ENCODE assay signal across 14 cellular contexts in the genomic region with DNA sequence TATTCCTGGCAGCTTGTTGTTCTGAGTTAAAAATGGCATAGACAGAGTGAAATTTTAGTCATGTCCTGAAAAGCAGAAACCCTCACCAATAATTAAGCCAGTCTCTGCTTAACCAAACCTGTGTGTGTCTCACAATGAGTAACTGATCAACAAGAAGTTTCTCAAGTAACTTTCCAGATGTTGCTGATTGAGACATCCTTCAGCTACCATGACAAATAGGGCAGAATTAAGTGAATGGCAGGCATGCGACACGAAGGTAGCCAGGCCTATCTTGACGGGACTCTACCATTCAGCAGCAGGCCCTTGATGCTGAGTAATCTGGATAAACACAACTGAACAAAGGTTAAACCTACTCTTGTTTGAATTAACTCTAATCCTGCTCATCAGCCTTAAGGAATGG.
DNase-seq lines count a peak whose midpoint lies in the region; ATAC-seq and TF ChIP-seq lines count a peak whose summit lies in the region.
"Had no signal": no experiment of that assay in that cellular context is flagged by ENCODE, and none has a peak within 500 bp of the region (broad histone marks: within the 10 kb centered on the region; RNA-seq: fewer than 3 reads in every experiment).

No MANE protein-coding gene starts in this region.

- ATAC-seq in GM19324 (IDR thresholded peaks at IDR 0.05; ENCODE audit: low FRiP score, unreplicated experiment), result peak; percentile 67
- peak; percentile 88 for ATAC-seq in HG02943 (IDR thresholded peaks at IDR 0.05; ENCODE audit: low read depth, unreplicated experiment)
- ATAC-seq in mucosa of descending colon, result peak; percentile 73
- ATAC-seq in sciatic nerve, result no peak
- ATAC-seq: T-cell had no signal

- H3K9me3 ChIP-seq in mucosa of descending colon, result no peaks in the 10 kb centered on the region

- H3K4me1 ChIP-seq in mucosa of descending colon (ENCODE audit: low read depth), result no peaks in the 10 kb centered on the region

- peak; percentile 13 for DNase-seq in HT-29 (ENCODE audit: low spot score)
- no peak for DNase-seq in mucosa of descending colon
- no peak for DNase-seq in sciatic nerve (ENCODE audit: low spot score)
- no peak for DNase-seq in stimulated activated naive CD4-positive, alpha-beta T cell (lab: John Stamatoyannopoulos, UW)
- no peak for DNase-seq in NOMO-1 (lab: John Stamatoyannopoulos, UW; ENCODE audit: unreplicated experiment in 2 of 2)
- DNase-seq in T-helper 2 cell treated with Interferon-gamma antibody and Interleukin-4, amounts not matched to agents 5 μg/mL and 100 μg/mL, for 36 hours (ENCODE audit: low spot score), result no peak
- DNase-seq: Calu3; effector CD4-positive, alpha-beta T cell; hippocampal formation; NCI-H526 treated with DMSO at 0.1 percent for 48 hours; T-cell had no signal

- H3K27ac Mint-ChIP-seq in T-helper 2 cell treated with Interferon-gamma antibody and Interleukin-4, amounts not matched to agents 5 μg/mL and 100 μg/mL, for 36 hours, result no peak overlapping the region
- H3K27ac Mint-ChIP-seq: T-cell had no signal

- H3K4me3 ChIP-seq in mucosa of descending colon, result no peak overlapping the region
- H3K4me3 ChIP-seq: skin epidermis had no signal

- H3K4me3 Mint-ChIP-seq in T-helper 2 cell treated with Interferon-gamma antibody and Interleukin-4, amounts not matched to agents 5 μg/mL and 100 μg/mL, for 36 hours, result no peak overlapping the region
- H3K4me3 Mint-ChIP-seq: T-cell had no signal

- H3K27me3 Mint-ChIP-seq in T-helper 2 cell treated with Interferon-gamma antibody and Interleukin-4, amounts not matched to agents 5 μg/mL and 100 μg/mL, for 36 hours (ENCODE audit: low read depth), result no peaks in the 10 kb centered on the region
- H3K27me3 Mint-ChIP-seq: T-cell had no signal

- H3K36me3 ChIP-seq in mucosa of descending colon (ENCODE audit: low read depth), result no peaks in the 10 kb centered on the region

- H3K36me3 Mint-ChIP-seq in T-helper 2 cell treated with Interferon-gamma antibody and Interleukin-4, amounts not matched to agents 5 μg/mL and 100 μg/mL, for 36 hours (ENCODE audit: low read depth), result no peaks in the 10 kb centered on the region
- H3K36me3 Mint-ChIP-seq: T-cell had no signal

- H3K9me3 Mint-ChIP-seq in T-helper 2 cell treated with Interferon-gamma antibody and Interleukin-4, amounts not matched to agents 5 μg/mL and 100 μg/mL, for 36 hours, result no peaks in the 10 kb centered on the region

- intact Hi-C loops in mucosa of descending colon (cut with DNase I, micrococcal nuclease), result no loop called here
- intact Hi-C loops in sciatic nerve (cut with DNase I), result no loop called here

- no peaks in the 10 kb centered on the region for H3K4me1 Mint-ChIP-seq in T-helper 2 cell treated with Interferon-gamma antibody and Interleukin-4, amounts not matched to agents 5 μg/mL and 100 μg/mL, for 36 hours (ENCODE audit: low read depth)
- H3K4me1 Mint-ChIP-seq: T-cell had no signal

- no peak for TF ChIP-seq CTCF in mucosa of descending colon (IDR thresholded peaks at IDR 0.05)
